In genomic region chr17:4620531-4621101, GRCh38 we compare ENCODE assay signal across 10 cellular contexts. TPM values are rescaled to one million over a fixed set of nuclear protein-coding genes. Genes with fewer than 3 reads are reported as not detected.
"Had no signal": no experiment of that assay in that cellular context is flagged by ENCODE, and none has a peak within 500 bp of the region (broad histone marks: within the 10 kb centered on the region; RNA-seq: fewer than 3 reads in every experiment).

No MANE protein-coding gene starts in this region.

- H2AFZ ChIP-seq: GM23248 had no signal

- H3K4me1 ChIP-seq: HAP-1 had no signal

- H3K4me3 ChIP-seq: GM23248, HAP-1 had no signal

- FAIRE-seq: HTR-8/SVneo had no signal

- H3K4me1 Mint-ChIP-seq: IgD-negative memory B cell had no signal

- ATAC-seq: HCT116 had no signal

- DNase-seq: GM23248, GOT3, H7, KG1 had no signal

- H3K4me3 Mint-ChIP-seq: IgD-negative memory B cell had no signal

- H3K36me3 Mint-ChIP-seq: IgD-negative memory B cell had no signal

- H3K9ac ChIP-seq: GM23248 had no signal

- H3K27ac ChIP-seq: GM23248 had no signal

- H3K36me3 ChIP-seq: HAP-1 had no signal

- H3K27ac Mint-ChIP-seq: IgD-negative memory B cell had no signal

- H3K9me3 ChIP-seq: HAP-1 had no signal

RNA-seq across cellular contexts. Expression of gene ALOX15, which starts 20.9 kb away (rescaled TPM):
- total RNA-seq: GM23248, H4 had no signal
- polyA plus RNA-seq: GM23248 had no signal

RNA-seq across cellular contexts. Expression of gene SMTNL2, which starts 36.3 kb away (rescaled TPM):
- total RNA-seq: GM23248, HT-29 had no signal
- polyA plus RNA-seq: GM23248, IgD-negative memory B cell had no signal
